In genomic region chr11:128365044-128365443, GRCh38 we compare ENCODE assay signal across 11 cellular contexts.
DNase-seq lines count a peak whose midpoint lies in the region; ATAC-seq and TF ChIP-seq lines count a peak whose summit lies in the region.
"Had no signal": no experiment of that assay in that cellular context is flagged by ENCODE, and none has a peak within 500 bp of the region (broad histone marks: within the 10 kb centered on the region; RNA-seq: fewer than 3 reads in every experiment).

No MANE protein-coding gene starts in this region.

- no peak overlapping the region for H3K4me3 ChIP-seq in GM12865 (ENCODE audit: low read depth, low read length)
- H3K4me3 ChIP-seq: prostate gland had no signal

- H3K36me3 Mint-ChIP-seq in central memory CD8-positive, alpha-beta T cell (ENCODE audit: insufficient read depth) = peaks cover 4% of the 10 kb centered on the region
- H3K36me3 Mint-ChIP-seq: activated naive CD8-positive, alpha-beta T cell had no signal

- peaks cover 9% of the 10 kb centered on the region for H3K9me3 Mint-ChIP-seq in central memory CD8-positive, alpha-beta T cell

- DNase-seq in GM12865 (ENCODE audit: low read depth) (peak; percentile 40), NAMALWA (ENCODE audit: low spot score) (peak; percentile 43), mucosa of gallbladder (ENCODE audit: low spot score) (peak; percentile 29), GM19240 (ENCODE audit: insufficient read length, low spot score) (no peak), NCI-H1417 treated with DMSO at 0.1 percent for 48 hours (lab: John Stamatoyannopoulos, UW) (no peak), NCI-H2107 treated with DMSO at 0.1 percent for 48 hours (lab: John Stamatoyannopoulos, UW; ENCODE audit: unreplicated experiment) (no peak)
- no peak for DNase-seq in central memory CD8-positive, alpha-beta T cell (ENCODE audit: low spot score in 2 of 2)
- no peak for DNase-seq in effector CD4-positive, alpha-beta T cell
- DNase-seq: hypothalamus had no signal

- H3K27ac Mint-ChIP-seq in central memory CD8-positive, alpha-beta T cell (ENCODE audit: low read depth) = peak overlapping the region; percentile 12
- H3K27ac Mint-ChIP-seq: activated naive CD8-positive, alpha-beta T cell had no signal

- peaks cover 16% of the 10 kb centered on the region for H3K4me1 Mint-ChIP-seq in central memory CD8-positive, alpha-beta T cell

- no peak for ATAC-seq in central memory CD8-positive, alpha-beta T cell (replicated peaks; ENCODE audit: extremely low read depth, poor library complexity, severe bottlenecking)

- H3K4me3 Mint-ChIP-seq in central memory CD8-positive, alpha-beta T cell = no peak overlapping the region
- H3K4me3 Mint-ChIP-seq: activated naive CD8-positive, alpha-beta T cell had no signal

- H3K27me3 Mint-ChIP-seq in central memory CD8-positive, alpha-beta T cell = no peaks in the 10 kb centered on the region
- H3K27me3 Mint-ChIP-seq: activated naive CD8-positive, alpha-beta T cell had no signal

- TF ChIP-seq CTCF in GM12865 (IDR thresholded peaks at IDR 0.05; ENCODE audit: insufficient read depth, low read depth, low read length, missing control alignments) = no peak

Comparison
In these comparisons a context has a peak if more than half of its experiments do, and no peak if none do; other contexts are left out.
1. DNase-seq: peak in GM12865 (single experiment), NAMALWA (single experiment) and mucosa of gallbladder (single experiment); none in central memory CD8-positive, alpha-beta T cell (0 of 2), GM19240 (single experiment), NCI-H1417 treated with DMSO at 0.1 percent for 48 hours (single experiment), NCI-H2107 treated with DMSO at 0.1 percent for 48 hours (single experiment) and effector CD4-positive, alpha-beta T cell (single experiment).